8 cellular contexts compared by ENCODE assay signal in the genomic region with DNA sequence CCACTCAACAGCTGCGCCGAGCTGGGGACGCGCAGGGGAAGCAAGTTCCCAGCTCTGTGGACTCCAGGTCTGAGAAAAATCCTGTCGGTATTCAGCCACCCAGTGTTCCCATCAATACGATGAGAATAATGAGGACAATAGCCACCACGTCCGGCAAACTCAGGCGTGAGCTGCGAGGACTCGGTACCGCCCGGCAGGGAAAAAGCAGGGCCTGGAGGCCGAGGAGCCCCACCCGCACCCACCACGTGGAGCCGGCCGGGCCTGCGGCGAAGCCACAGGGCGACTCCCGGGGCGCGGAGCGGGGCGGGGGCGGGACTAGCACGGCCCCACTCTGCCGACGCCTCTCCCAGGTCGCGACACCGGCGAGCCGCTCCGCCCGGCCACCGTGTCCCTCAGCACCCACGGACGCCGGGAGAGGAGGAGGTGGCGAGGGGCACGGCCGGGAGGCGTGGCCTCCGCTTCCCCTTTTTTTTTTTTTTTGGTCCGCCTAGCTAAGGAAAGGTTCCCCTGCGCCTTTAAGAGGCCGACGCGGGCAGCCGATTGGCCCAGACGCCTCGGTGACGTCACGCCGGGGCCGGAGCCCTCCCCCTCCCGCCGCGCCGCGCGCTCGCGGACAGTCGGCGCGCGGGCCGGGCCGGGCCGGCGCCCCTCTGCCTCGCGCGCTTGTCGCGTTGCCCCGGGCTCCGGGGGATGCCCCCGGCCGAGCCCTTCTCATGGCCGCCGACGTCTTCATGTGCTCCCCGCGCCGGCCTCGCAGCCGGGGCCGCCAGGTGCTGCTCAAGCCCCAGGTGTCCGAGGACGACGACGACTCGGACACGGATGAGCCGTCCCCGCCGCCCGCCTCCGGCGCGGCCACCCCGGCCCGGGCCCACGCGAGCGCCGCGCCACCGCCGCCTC.
DNase-seq lines count a peak whose midpoint lies in the region; ATAC-seq lines count a peak whose summit lies in the region.

TSS of gene MLXIP (plus strand) at position 616 of the 897 bp plus-strand sequence. CDS start at position 714, 98 bp downstream.

- ATAC-seq in HG03442 (IDR thresholded peaks at IDR 0.05; ENCODE audit: unreplicated experiment) = peak; percentile 81

- DNase-seq in Ammon's horn (ENCODE audit: low spot score) (peak; percentile 94), GM19238 (ENCODE audit: insufficient read length, low spot score) (peak; percentile 83), NCI-H526 (lab: John Stamatoyannopoulos, UW) (peak; percentile 81 to 97), left kidney (ENCODE audit: low read depth, low spot score) (peak; percentile 97)
- peak; percentile 92 for DNase-seq in activated CD4-positive, alpha-beta T cell treated with anti-CD3 and anti-CD28 coated beads for 48 hours
- DNase-seq in stimulated activated CD4-positive, alpha-beta T cell treated with anti-CD3 and anti-CD28 coated beads, Interleukin-2, amount 100 ng/mL, for 4 hours (ENCODE audit: low read depth) = peak; percentile 86

- H3K27ac ChIP-seq in cingulate gyrus (ENCODE audit: low read depth, low read length) = peak within 1 kb of the TSS; percentile 60

Comparison
In these comparisons a context has a peak if more than half of its experiments do, and no peak if none do; other contexts are left out.
1. Peak in every context shown above with its lines: DNase-seq, ATAC-seq and H3K27ac ChIP-seq.